Comparison of ENCODE assay signal across 9 cellular contexts in genomic region chr2:160429248-160430000, GRCh38.
A peak's percentile ranks its signal among the peaks of the same experiment; 100 is the strongest.
DNase-seq lines count a peak whose midpoint lies in the region; ATAC-seq and TF ChIP-seq lines count a peak whose summit lies in the region.
"Had no signal": no experiment of that assay in that cellular context is flagged by ENCODE, and none has a peak within 500 bp of the region (broad histone marks: within the 10 kb centered on the region; RNA-seq: fewer than 3 reads in every experiment).

No MANE protein-coding gene starts in this region.

- H3K36me3 Mint-ChIP-seq in nephron (ENCODE audit: low read depth) = peaks cover 40% of the 10 kb centered on the region

- H3K27ac Mint-ChIP-seq in nephron = peak overlapping the region; percentile 38 to 99 (median 78)

- ATAC-seq in HG03565 (IDR thresholded peaks at IDR 0.05; ENCODE audit: unreplicated experiment) = peak; percentile 37
- ATAC-seq in GM21529 (IDR thresholded peaks at IDR 0.05; ENCODE audit: unreplicated experiment) = no peak
- ATAC-seq in GM18520 (IDR thresholded peaks at IDR 0.05; ENCODE audit: unreplicated experiment) = no peak

- H3K27me3 ChIP-seq in dorsolateral prefrontal cortex = no peaks in the 10 kb centered on the region

- peak; percentile 20 for DNase-seq in DMS79 treated with DMSO at 0.1 percent for 48 hours (lab: John Stamatoyannopoulos, UW)
- DNase-seq in DMS79 (lab: John Stamatoyannopoulos, UW) = no peak
- DNase-seq in RPMI8226 = peak; percentile 51
- DNase-seq in dorsolateral prefrontal cortex = no peak
- DNase-seq: activated T-cell treated with anti-CD3 and anti-CD28 coated beads, Interleukin-2, amount 50 U/mL, for 4 hours had no signal

- intact Hi-C loops in dorsolateral prefrontal cortex (cut with DNase I) = no loop called here

- TF ChIP-seq CTCF in dorsolateral prefrontal cortex (IDR thresholded peaks at IDR 0.05 in 54 of 56, conservative IDR thresholded peaks at IDR 0.05 in 2 of 56; ENCODE audit: low read depth in 1 of 56, partially characterized antibody in 56 of 56) (peak; percentile 35 to 77 (median 64)), nephron (IDR thresholded peaks at IDR 0.05; ENCODE audit: unreplicated experiment in 3 of 3) (peak; percentile 36 to 72 (median 48))

- peaks cover 14% of the 10 kb centered on the region for H3K9me3 Mint-ChIP-seq in nephron
- H3K9me3 Mint-ChIP-seq: activated T-cell treated with anti-CD3 and anti-CD28 coated beads, Interleukin-2, amount 50 U/mL, for 4 hours had no signal

- no peak overlapping the region for H3K4me3 Mint-ChIP-seq in nephron

- H3K4me1 Mint-ChIP-seq in nephron = peaks cover 54% of the 10 kb centered on the region

- no peaks in the 10 kb centered on the region for H3K27me3 Mint-ChIP-seq in nephron (ENCODE audit: low read depth)

- no peak overlapping the region for H3K4me3 ChIP-seq in dorsolateral prefrontal cortex

- peak overlapping the region in 1 of 59 donors; percentile 7 for H3K27ac ChIP-seq in dorsolateral prefrontal cortex

Comparison
In these comparisons a context has a peak if more than half of its experiments do, and no peak if none do; other contexts are left out.
1. DNase-seq: peak in DMS79 treated with DMSO at 0.1 percent for 48 hours (single experiment) and RPMI8226 (single experiment); none in DMS79 (single experiment) and dorsolateral prefrontal cortex (0 of 10).